11 cellular contexts compared by ENCODE assay signal in the genomic region with DNA sequence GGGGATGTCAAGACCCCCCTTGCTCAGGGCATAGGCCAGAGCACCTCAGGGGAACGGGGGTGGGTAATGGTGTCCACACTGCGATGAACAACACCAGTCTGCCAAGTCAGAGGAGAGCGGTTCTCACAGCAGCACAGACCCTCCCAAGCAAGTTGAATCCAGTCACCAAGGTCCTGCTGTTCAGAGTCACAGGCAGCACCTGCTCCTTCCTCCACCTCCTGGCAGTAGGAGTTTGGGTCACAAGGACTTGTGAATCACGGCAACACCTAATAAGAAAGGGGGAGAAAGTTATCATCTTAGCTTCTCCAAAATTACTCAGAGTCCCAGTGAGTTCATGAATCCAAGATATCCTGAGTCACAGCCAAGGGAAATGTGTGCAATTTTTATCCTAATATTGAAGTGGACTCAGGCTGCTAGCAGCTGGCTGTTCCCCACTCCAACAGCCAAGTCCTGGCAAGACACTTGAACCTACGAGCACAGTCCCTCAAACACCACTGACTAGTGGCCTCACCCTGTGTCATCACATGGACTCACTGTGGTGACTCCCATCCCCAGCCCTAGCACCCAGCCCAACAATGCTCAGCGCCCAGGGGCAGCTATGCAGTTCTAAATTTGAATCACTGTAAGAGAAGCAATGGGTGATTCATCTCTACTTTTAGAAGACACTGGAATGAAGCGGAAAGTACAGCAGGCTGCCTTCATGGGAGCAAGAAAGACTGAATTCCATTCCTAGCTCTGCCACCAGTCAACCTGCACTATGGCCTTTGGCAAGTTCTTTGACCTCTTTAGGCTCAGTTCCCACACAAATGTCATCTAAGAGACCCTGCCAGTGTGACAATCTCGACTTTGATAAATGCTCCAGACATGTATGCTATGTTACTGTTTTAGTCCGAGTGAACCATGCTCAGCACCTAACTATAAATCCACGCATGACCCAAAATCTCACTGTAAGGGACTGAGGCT.
DNase-seq lines count a peak whose midpoint lies in the region; ATAC-seq and TF ChIP-seq lines count a peak whose summit lies in the region.
"Had no signal": no experiment of that assay in that cellular context is flagged by ENCODE, and none has a peak within 500 bp of the region (broad histone marks: within the 10 kb centered on the region; RNA-seq: fewer than 3 reads in every experiment).

No MANE protein-coding gene starts in this region.

- H3K79me2 ChIP-seq in H9 (ENCODE audit: insufficient read depth, low read length) = no peaks in the 10 kb centered on the region

- no peak overlapping the region for H2AK5ac ChIP-seq in H9 (ENCODE audit: insufficient read length, low read length)

- H3K9me3 Mint-ChIP-seq in H9 = no peaks in the 10 kb centered on the region
- no peaks in the 10 kb centered on the region for H3K9me3 Mint-ChIP-seq in Caco-2 (ENCODE audit: unreplicated experiment)
- H3K9me3 Mint-ChIP-seq: IgD-negative memory B cell had no signal

- in situ Hi-C loops in gastrocnemius medialis (cut with MboI; ENCODE audit: low sequenced_read_pairs in 4 of 4) = loop anchor here in 2 of 4 donors (10.0 kb wide), 2 partner anchors 123 to 203 kb away; no protein-coding TSS in a partner anchor

- no peak overlapping the region for H3T11ph ChIP-seq in H9 (ENCODE audit: low read length)

- BruUV-seq in Caco-2 (replicated peaks; lab: Mats Ljungman, UMichigan) = no TSS peak

- no peak overlapping the region for H3K18ac ChIP-seq in H9 (ENCODE audit: insufficient read length, low read depth, low read length)

- H3K4me3 Mint-ChIP-seq in H9 (no peak overlapping the region), Caco-2 (ENCODE audit: unreplicated experiment) (no peak overlapping the region)

- ATAC-seq in Right ventricle myocardium superior (ENCODE audit: poor library complexity) = peak; percentile 73
- peak; percentile 82 for ATAC-seq in gastrocnemius medialis
- ATAC-seq in HG03460 (IDR thresholded peaks at IDR 0.05; ENCODE audit: unreplicated experiment) = no peak

- H3K4me1 ChIP-seq in H9 (ENCODE audit: insufficient read depth, low read length) (no peaks in the 10 kb centered on the region), ascending aorta (peaks cover 9 to 43% of the 10 kb centered on the region in 2 donors), gastrocnemius medialis (peaks cover 28 to 67% of the 10 kb centered on the region in 2 donors), Caco-2 (no peaks in the 10 kb centered on the region)

- no peaks in the 10 kb centered on the region for H4K20me1 ChIP-seq in H9 (ENCODE audit: control insufficient read depth, insufficient read depth, insufficient read length)

- H2BK15ac ChIP-seq in H9 (ENCODE audit: low read depth, low read length) = no peak overlapping the region

- no peak overlapping the region for H4K5ac ChIP-seq in H9 (ENCODE audit: insufficient read length, low read depth, low read length)

- H3K36me3 Mint-ChIP-seq in H9 (ENCODE audit: insufficient read depth in 1 of 3, low read depth in 3 of 3) = peaks cover 0 to 5% (median 4%) of the 10 kb centered on the region in 3 experiments; a peak in 4 of 7 replicates
- H3K36me3 Mint-ChIP-seq in Caco-2 (ENCODE audit: insufficient read depth, unreplicated experiment) = no peaks in the 10 kb centered on the region

- no peak overlapping the region for H3K4me2 ChIP-seq in H9 (ENCODE audit: insufficient read depth, insufficient read length, low read length)

- H3K14ac ChIP-seq in H9 (ENCODE audit: insufficient read depth, low read length) = no peak overlapping the region

- POLR2A ChIA-PET in Caco-2 (lab: Charles Lee) = no interaction called here

- H3K23ac ChIP-seq in H9 (ENCODE audit: insufficient read length, low read depth, low read length) = no peak overlapping the region

- WGBS in H9 (ENCODE audit: extremely low coverage, insufficient read length, low lambda C conversion rate) = no CpG with 5 or more reads among the region's 10 CpGs

- no peaks in the 10 kb centered on the region for H3K23me2 ChIP-seq in H9 (ENCODE audit: insufficient read length, low read depth, low read length, poor library complexity, severe bottlenecking)

- no peak overlapping the region for H4K8ac ChIP-seq in H9 (replicated peaks; ENCODE audit: insufficient read length, low read depth, low read length)

- no peak overlapping the region for H2BK5ac ChIP-seq in H9 (ENCODE audit: insufficient read length, low read length)

- no peak overlapping the region for H2BK120ac ChIP-seq in H9 (ENCODE audit: low read depth, low read length, poor library complexity, severe bottlenecking)

- CTCF ChIA-PET in Caco-2 (lab: Charles Lee) = interaction anchor here (0.6 kb wide), 1 partner anchor 303 kb away, joined by 3 read pairs; no protein-coding TSS in a partner anchor

- H3K56ac ChIP-seq in H9 (ENCODE audit: insufficient read length, low read depth, low read length) = no peak overlapping the region

- H2BK12ac ChIP-seq in H9 (ENCODE audit: insufficient read length, low read depth, low read length) = no peak overlapping the region

- no peak overlapping the region for H2BK20ac ChIP-seq in H9 (ENCODE audit: low read depth, low read length, poor library complexity, severe bottlenecking)

- H3K27ac Mint-ChIP-seq in H9 = peak overlapping the region in 2 of 3 experiments; percentile 45 to 85; a peak in 4 of 7 replicates
- no peak overlapping the region for H3K27ac Mint-ChIP-seq in Caco-2 (ENCODE audit: unreplicated experiment)
- H3K27ac Mint-ChIP-seq: IgD-negative memory B cell had no signal

- TF ChIP-seq POLR2A in gastrocnemius medialis (IDR thresholded peaks at IDR 0.05) = peak; percentile 23 to 42

- no peaks in the 10 kb centered on the region for H3K79me1 ChIP-seq in H9 (ENCODE audit: insufficient read depth, low read depth, low read length, poor library complexity, severe bottlenecking)

- H3K27me3 ChIP-seq in H9 (ENCODE audit: insufficient read depth, low read length) = no peaks in the 10 kb centered on the region
- no peaks in the 10 kb centered on the region for H3K27me3 ChIP-seq in ascending aorta
- H3K27me3 ChIP-seq in gastrocnemius medialis = no peaks in the 10 kb centered on the region
- no peaks in the 10 kb centered on the region; the same call in 1 of the 2 replicates for H3K27me3 ChIP-seq in Caco-2 (replicated peaks; ENCODE audit: control insufficient read depth, insufficient read depth, low read length)

- no peak overlapping the region for H4K91ac ChIP-seq in H9 (ENCODE audit: insufficient read length, low read depth, low read length)

- no peak for TF ChIP-seq CTCF in H9 (conservative IDR thresholded peaks at IDR 0.05)
- TF ChIP-seq CTCF in ascending aorta (IDR thresholded peaks at IDR 0.05) = no peak
- TF ChIP-seq CTCF in gastrocnemius medialis (IDR thresholded peaks at IDR 0.05 in 4 of 5, conservative IDR thresholded peaks at IDR 0.05 in 1 of 5) = no peak
- no peak for TF ChIP-seq CTCF in Caco-2 (IDR thresholded peaks at IDR 0.05; ENCODE audit: insufficient read depth in 1 of 2, low read depth in 1 of 2, low read length in 1 of 2, severe bottlenecking in 1 of 2, unreplicated experiment in 1 of 2)

- intact Hi-C loops in ascending aorta (cut with DNase I) = loop anchor here (5.0 to 10.0 kb wide), 6 partner anchors 130 to 713 kb away; partner anchors contain the start of genes CDC25C, FAM53C, HNRNPA0 and NME5
- intact Hi-C loops in Right ventricle myocardium superior (cut with DNase I) = no loop called here
- intact Hi-C loops in gastrocnemius medialis (cut with DNase I; ENCODE audit: low total_unique reads) = loop anchor here (5.0 to 10.0 kb wide), 7 partner anchors 130 to 1770 kb away; partner anchors contain the start of genes CDC25C, FAM53C and HNRNPA0
- intact Hi-C loops in Caco-2 (cut with micrococcal nuclease; ENCODE audit: unreplicated experiment) = no loop called here

- no peak overlapping the region for H2AFZ ChIP-seq in H9 (ENCODE audit: low read length)

- H3K4me1 Mint-ChIP-seq in H9 (no peaks in the 10 kb centered on the region), Caco-2 (ENCODE audit: low read depth, unreplicated experiment) (no peaks in the 10 kb centered on the region)

- H3K9ac ChIP-seq in H9 (ENCODE audit: extremely low read depth, insufficient read length, low read length) = no peak overlapping the region

- no peak overlapping the region for H3K27ac ChIP-seq in H9 (ENCODE audit: insufficient read length, low read depth, low read length)
- peak overlapping the region; percentile 89 to 92 for H3K27ac ChIP-seq in ascending aorta
- H3K27ac ChIP-seq in gastrocnemius medialis = peak overlapping the region; percentile 78 to 96 (median 92)

- DNase-seq in H9 (no peak), ascending aorta (ENCODE audit: low spot score in 2 of 2) (peak; percentile 83 to 94), Right ventricle myocardium superior (peak; percentile 74), gastrocnemius medialis (peak; percentile 85 to 94), Caco-2 (no peak), NCI-H2029 (lab: John Stamatoyannopoulos, UW) (no peak)
- no peak for DNase-seq in activated effector memory CD4-positive, alpha-beta T cell treated with Interleukin-2 at 50 U/mL for 16 hours
- DNase-seq: activated naive CD4-positive, alpha-beta T cell treated with Interleukin-2 at 50 U/mL for 16 hours; NCI-H526 had no signal

- no peaks in the 10 kb centered on the region for H3K27me3 Mint-ChIP-seq in H9 (ENCODE audit: low read depth)
- H3K27me3 Mint-ChIP-seq in Caco-2 (ENCODE audit: insufficient read depth, unreplicated experiment) = peaks cover 3% of the 10 kb centered on the region
- H3K27me3 Mint-ChIP-seq: IgD-negative memory B cell had no signal

- H3K4ac ChIP-seq in H9 (ENCODE audit: low read depth, low read length) = no peak overlapping the region

- no peaks in the 10 kb centered on the region for H3K36me3 ChIP-seq in ascending aorta
- H3K36me3 ChIP-seq in gastrocnemius medialis = no peaks in the 10 kb centered on the region
- no peaks in the 10 kb centered on the region for H3K36me3 ChIP-seq in Caco-2 (ENCODE audit: control insufficient read depth, insufficient read depth, low read length)

- H3K4me3 ChIP-seq in ascending aorta (peak overlapping the region in 1 of 2 donors; percentile 27), gastrocnemius medialis (peak overlapping the region in 2 of 4 donors; percentile 13 to 23), Caco-2 (ENCODE audit: low read depth, low read length) (no peak overlapping the region)

- H3K9me3 ChIP-seq in H9 (ENCODE audit: control insufficient read depth, low read depth, low read length) (no peaks in the 10 kb centered on the region), ascending aorta (no peaks in the 10 kb centered on the region), gastrocnemius medialis (no peaks in the 10 kb centered on the region), Caco-2 (no peaks in the 10 kb centered on the region)

Comparison
In these comparisons a context has a peak if more than half of its experiments do, and no peak if none do; other contexts are left out.
1. DNase-seq: peak in ascending aorta (2 of 2), Right ventricle myocardium superior (single experiment) and gastrocnemius medialis (2 of 2); none in H9 (single experiment), Caco-2 (0 of 2), NCI-H2029 (single experiment) and activated effector memory CD4-positive, alpha-beta T cell treated with Interleukin-2 at 50 U/mL for 16 hours (single experiment).
2. intact Hi-C loops: an anchor here in ascending aorta (5.0 to 10.0 kb wide) and gastrocnemius medialis (5.0 to 10.0 kb wide); none called in Right ventricle myocardium superior and Caco-2.